8 cellular contexts compared by ENCODE assay signal in genomic region chr15:70101459-70102113, GRCh38. TPM values are rescaled to one million over a fixed set of nuclear protein-coding genes. Genes with fewer than 3 reads are reported as not detected.
DNase-seq lines count a peak whose midpoint lies in the region; ATAC-seq lines count a peak whose summit lies in the region.

No MANE protein-coding gene starts in this region.

- H3K4me3 ChIP-seq in H7 (ENCODE audit: insufficient read depth, low read depth, low read length): no peak overlapping the region
- H3K4me3 ChIP-seq in right cardiac atrium (ENCODE audit: low read length): peak overlapping the region; percentile 12

- H3K4me1 Mint-ChIP-seq in stimulated activated effector memory CD8-positive, alpha-beta T cell treated with anti-CD3 and anti-CD28 coated beads, Interleukin-12 subunit alpha, Interleukin-12 subunit beta, amount 100 ng/mL, for 72 hours: peaks cover 29% of the 10 kb centered on the region

- H3K9me3 ChIP-seq in right cardiac atrium (ENCODE audit: control insufficient read depth, low read length): no peaks in the 10 kb centered on the region

- H3K36me3 ChIP-seq in H7 (replicated peaks; ENCODE audit: control insufficient read depth, insufficient read depth, low read length): no peaks in the 10 kb centered on the region

- DNase-seq in H7: peak; percentile 84
- DNase-seq in NCI-H2107 (lab: John Stamatoyannopoulos, UW): peak; percentile 61
- peak; percentile 65 for DNase-seq in UCSD-AML1 (lab: John Stamatoyannopoulos, UW; ENCODE audit: unreplicated experiment)
- DNase-seq in right cardiac atrium: peak; percentile 53 to 81 (median 75)
- peak; percentile 63 for DNase-seq in smooth muscle cell of the brain vasculature (ENCODE audit: low read depth, low spot score)
- DNase-seq in stimulated activated CD4-positive, alpha-beta T cell treated with anti-CD3 and anti-CD28 coated beads, Interleukin-15, amount 100 ng/mL, for 24 hours: no peak
- no peak for DNase-seq in stimulated activated effector memory CD8-positive, alpha-beta T cell treated with anti-CD3 and anti-CD28 coated beads, Interleukin-12 subunit alpha, Interleukin-12 subunit beta, amount 100 ng/mL, for 72 hours (ENCODE audit: low spot score in 2 of 2)

- H3K27me3 ChIP-seq in H7 (ENCODE audit: control insufficient read depth, insufficient read depth, low read length) (peaks cover 6% of the 10 kb centered on the region; the same call in 1 of the 2 replicates), right cardiac atrium (ENCODE audit: control insufficient read depth, insufficient read depth) (no peaks in the 10 kb centered on the region)

- no peak overlapping the region for H3K27ac ChIP-seq in right cardiac atrium (ENCODE audit: low read length)

- peaks cover 24% of the 10 kb centered on the region for H3K36me3 Mint-ChIP-seq in stimulated activated effector memory CD8-positive, alpha-beta T cell treated with anti-CD3 and anti-CD28 coated beads, Interleukin-12 subunit alpha, Interleukin-12 subunit beta, amount 100 ng/mL, for 72 hours

- peaks cover 7% of the 10 kb centered on the region for H3K4me1 ChIP-seq in right cardiac atrium (ENCODE audit: control insufficient read depth, insufficient read depth, low read length)

- H3K4me3 Mint-ChIP-seq in stimulated activated effector memory CD8-positive, alpha-beta T cell treated with anti-CD3 and anti-CD28 coated beads, Interleukin-12 subunit alpha, Interleukin-12 subunit beta, amount 100 ng/mL, for 72 hours: no peak overlapping the region

- WGBS in right cardiac atrium: 4% methylated on average over 12 of the region's 12 CpGs

- H3K9me3 Mint-ChIP-seq in stimulated activated effector memory CD8-positive, alpha-beta T cell treated with anti-CD3 and anti-CD28 coated beads, Interleukin-12 subunit alpha, Interleukin-12 subunit beta, amount 100 ng/mL, for 72 hours: no peaks in the 10 kb centered on the region

- intact Hi-C loops in right cardiac atrium (cut with DNase I): loop anchor here in 2 of 4 donors (10.0 kb wide), 1 partner anchor 163 kb away; no protein-coding TSS in a partner anchor

- no peak overlapping the region for H3K27ac Mint-ChIP-seq in stimulated activated effector memory CD8-positive, alpha-beta T cell treated with anti-CD3 and anti-CD28 coated beads, Interleukin-12 subunit alpha, Interleukin-12 subunit beta, amount 100 ng/mL, for 72 hours

- ATAC-seq in right cardiac atrium (peak in 1 of 2 donors; percentile 9), GM19324 (IDR thresholded peaks at IDR 0.05; ENCODE audit: low FRiP score, unreplicated experiment) (no peak)
- ATAC-seq in stimulated activated effector memory CD8-positive, alpha-beta T cell treated with anti-CD3 and anti-CD28 coated beads, Interleukin-12 subunit alpha, Interleukin-12 subunit beta, amount 100 ng/mL, for 72 hours: no peak

RNA-seq across cellular contexts. Expression of gene TLE3, which starts 3.9 kb away (rescaled TPM):
- 83.5 and 108 TPM in 2 replicates for total RNA-seq in H7 (2014; rRNA removed; shearing (Covaris generic))
- total RNA-seq in right cardiac atrium: 10 to 100 TPM; 20.6 to 35.4 (median 27.4) TPM
- polyA plus RNA-seq in right cardiac atrium: 10.7 TPM

Comparison
In these comparisons a context has a peak if more than half of its experiments do, and no peak if none do; other contexts are left out.
1. DNase-seq: peak in H7 (single experiment), NCI-H2107 (single experiment), UCSD-AML1 (single experiment), right cardiac atrium (3 of 3) and smooth muscle cell of the brain vasculature (single experiment); none in stimulated activated CD4-positive, alpha-beta T cell treated with anti-CD3 and anti-CD28 coated beads, Interleukin-15, amount 100 ng/mL, for 24 hours (single experiment) and stimulated activated effector memory CD8-positive, alpha-beta T cell treated with anti-CD3 and anti-CD28 coated beads, Interleukin-12 subunit alpha, Interleukin-12 subunit beta, amount 100 ng/mL, for 72 hours (0 of 2).